Comparison of ENCODE assay signal across 8 cellular contexts in the genomic region with DNA sequence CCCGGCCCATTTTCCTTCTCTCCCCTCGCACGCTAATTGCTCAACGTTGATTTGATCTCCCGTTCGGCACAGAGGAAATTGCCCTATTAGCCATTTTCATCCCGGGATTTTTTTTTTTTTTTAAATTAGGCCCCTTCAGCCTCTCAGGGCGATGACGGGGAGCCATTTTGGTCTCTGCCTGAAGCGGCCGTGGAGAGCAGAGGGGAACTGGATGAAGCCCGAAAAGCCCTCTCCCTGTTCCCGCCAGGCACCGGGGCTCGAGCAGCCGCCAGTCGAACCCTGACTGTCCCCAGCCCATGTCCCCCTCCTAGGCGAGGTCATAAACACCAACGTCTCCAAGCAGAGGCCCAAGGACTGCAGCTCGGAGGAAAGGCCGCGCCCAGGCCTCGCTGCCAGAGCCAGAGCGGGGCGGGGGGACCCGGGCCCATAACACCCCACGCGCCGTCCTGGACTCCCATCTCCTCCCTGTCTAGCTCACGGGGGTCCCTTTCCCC. TPM values are rescaled to one million over a fixed set of nuclear protein-coding genes. Genes with fewer than 3 reads are reported as not detected.
A peak's percentile ranks its signal among the peaks of the same experiment; 100 is the strongest.
DNase-seq lines count a peak whose midpoint lies in the region; ATAC-seq and TF ChIP-seq lines count a peak whose summit lies in the region.

No MANE protein-coding gene starts in this region.

- CTCF ChIA-PET in AG04450 (lab: Charles Lee), result interaction anchor here (0.5 to 5.1 kb wide), 48 partner anchors 8 to 376 kb away, joined by 3 to 135 read pairs (median 6); no protein-coding TSS in a partner anchor

- peaks cover 6 to 18% (median 11%) of the 10 kb centered on the region in 4 donors for H3K4me1 Mint-ChIP-seq in naive thymus-derived CD8-positive, alpha-beta T cell

- no peaks in the 10 kb centered on the region for H3K9me3 Mint-ChIP-seq in naive thymus-derived CD8-positive, alpha-beta T cell

- H3K36me3 Mint-ChIP-seq in naive thymus-derived CD8-positive, alpha-beta T cell, result peaks cover 0 to 6% (median 0%) of the 10 kb centered on the region in 3 donors

- H3K4me3 ChIP-seq in AG04450 (ENCODE audit: low read depth, low read length), result peak overlapping the region; percentile 43
- H3K4me3 ChIP-seq in HUES64 (ENCODE audit: low read length), result peak overlapping the region; percentile 33; the same call in 1 of the 2 replicates
- H3K4me3 ChIP-seq in endocrine pancreas (ENCODE audit: control insufficient read depth, insufficient read depth, low read length), result no peak overlapping the region

- H3K27ac ChIP-seq in AG04450 (ENCODE audit: low read depth, low read length) (peak overlapping the region; percentile 31), HUES64 (ENCODE audit: low read depth, low read length) (no peak overlapping the region)

- WGBS in HUES64, result 69% methylated on average over 30 of the region's 30 CpGs

- no peak for TF ChIP-seq CTCF in AG04450 (IDR thresholded peaks at IDR 0.05; ENCODE audit: low read depth, low read length)

- DNase-seq in AG04450 (ENCODE audit: low read depth, low spot score) (no peak), amniotic stem cell (lab: John Stamatoyannopoulos, UW) (no peak), NCI-H128 (lab: John Stamatoyannopoulos, UW; ENCODE audit: unreplicated experiment) (no peak)
- no peak for DNase-seq in naive thymus-derived CD8-positive, alpha-beta T cell

- peak overlapping the region; percentile 68 to 86 (median 82) for H3K4me3 Mint-ChIP-seq in naive thymus-derived CD8-positive, alpha-beta T cell

- POLR2A ChIA-PET in AG04450 (lab: Yijun Ruan, JAX), result interaction anchor here (0.8 to 1.3 kb wide), 2 partner anchors 51 to 80 kb away, joined by 3 to 8 read pairs; no protein-coding TSS in a partner anchor
- POLR2A ChIA-PET in naive thymus-derived CD8-positive, alpha-beta T cell (lab: Charles Lee), result interaction anchor here (0.5 to 1.3 kb wide), 4 partner anchors 51 to 1772 kb away, joined by 3 to 5 read pairs (median 4); a partner anchor contains a TSS

- H3K27me3 Mint-ChIP-seq in naive thymus-derived CD8-positive, alpha-beta T cell, result peaks cover 0 to 4% (median 0%) of the 10 kb centered on the region in 5 donors

- no peaks in the 10 kb centered on the region; the same call in 1 of the 2 replicates for H3K9me3 ChIP-seq in AG04450 (ENCODE audit: control insufficient read depth, insufficient read depth, low read length)
- no peaks in the 10 kb centered on the region for H3K9me3 ChIP-seq in HUES64 (ENCODE audit: insufficient read depth, low read depth, low read length)
- no peaks in the 10 kb centered on the region for H3K9me3 ChIP-seq in endocrine pancreas (ENCODE audit: control insufficient read depth, low read length)

- H3K9ac ChIP-seq in HUES64 (ENCODE audit: low read depth, low read length) (0 out of 2 replicates have a peak overlapping the region, but pooled peaks have one; percentile 4), endocrine pancreas (ENCODE audit: control insufficient read depth, insufficient read depth, low read length) (peak overlapping the region; percentile 2)

- peak; percentile 6 to 30 for ATAC-seq in naive thymus-derived CD8-positive, alpha-beta T cell
- ATAC-seq in HG02759 (IDR thresholded peaks at IDR 0.05; ENCODE audit: unreplicated experiment) (no peak), HG03196 (IDR thresholded peaks at IDR 0.05; ENCODE audit: unreplicated experiment) (no peak)

- H3K4me1 ChIP-seq in HUES64 (ENCODE audit: insufficient read depth, low read length) (peaks cover 20% of the 10 kb centered on the region), endocrine pancreas (ENCODE audit: control insufficient read depth, insufficient read depth, low read length) (no peaks in the 10 kb centered on the region)

- H3K36me3 ChIP-seq in HUES64 (ENCODE audit: insufficient read depth, low read length), result no peaks in the 10 kb centered on the region
- peaks cover 1% of the 10 kb centered on the region for H3K36me3 ChIP-seq in endocrine pancreas (ENCODE audit: control insufficient read depth, insufficient read depth, low read length)

- H3K27me3 ChIP-seq in AG04450 (ENCODE audit: control insufficient read depth, insufficient read depth, low read length) (no peaks in the 10 kb centered on the region), HUES64 (ENCODE audit: insufficient read depth, low read length) (peaks cover 6% of the 10 kb centered on the region), endocrine pancreas (ENCODE audit: control insufficient read depth, insufficient read depth, low read length) (no peaks in the 10 kb centered on the region)

- peak overlapping the region in 9 of 10 donors; percentile 29 to 90 (median 73) for H3K27ac Mint-ChIP-seq in naive thymus-derived CD8-positive, alpha-beta T cell

RNA-seq across cellular contexts. Expression of a gene that starts 44.7 kb away (rescaled TPM):
- 0.19 and 0.35 TPM in 2 replicates for polyA plus RNA-seq in AG04450 (2011; rRNA removed)
- polyA minus RNA-seq in AG04450 (2011; rRNA and poly(A)+ RNA removed), result not detected in 2 replicates
- polyA plus RNA-seq in HUES64 (2013, experiment 1 of 2), result 54.2 TPM
- 68.2 TPM for polyA plus RNA-seq in HUES64 (2013, experiment 2 of 2)
- not detected for total RNA-seq in naive thymus-derived CD8-positive, alpha-beta T cell
- polyA plus RNA-seq in naive thymus-derived CD8-positive, alpha-beta T cell, result not detected

RNA-seq across cellular contexts. Expression of a gene that starts 52.4 kb away (rescaled TPM):
- 3.9 and 4.3 TPM in 2 replicates for polyA plus RNA-seq in AG04450 (2011; rRNA removed)
- 4.4 and 8.0 TPM in 2 replicates for polyA minus RNA-seq in AG04450 (2011; rRNA and poly(A)+ RNA removed)
- polyA plus RNA-seq in HUES64 (2013, experiment 1 of 2), result 0.75 TPM
- polyA plus RNA-seq in HUES64 (2013, experiment 2 of 2), result 1.4 TPM
- 10 to 100 TPM in 1 of 2 experiments, 1 to 10 TPM in 1; 9.2 to 10.8 TPM for total RNA-seq in naive thymus-derived CD8-positive, alpha-beta T cell
- polyA plus RNA-seq in naive thymus-derived CD8-positive, alpha-beta T cell, result 1 to 10 TPM; 2.6 to 9.4 (median 6.1) TPM

Comparison
In these comparisons a context has a peak if more than half of its experiments do, and no peak if none do; other contexts are left out.
1. ATAC-seq: peak in naive thymus-derived CD8-positive, alpha-beta T cell (2 of 2); none in HG02759 (single experiment) and HG03196 (single experiment).